8 cellular contexts compared by ENCODE assay signal in genomic region chr9:112097712-112098688, GRCh38.
DNase-seq lines count a peak whose midpoint lies in the region; ATAC-seq and TF ChIP-seq lines count a peak whose summit lies in the region.

No MANE protein-coding gene starts in this region.

- peak; percentile 80 for DNase-seq in Ammon's horn (ENCODE audit: low spot score)
- peak; percentile 58 for DNase-seq in NCI-H1694 (lab: John Stamatoyannopoulos, UW)
- DNase-seq in T-helper 22 cell (ENCODE audit: low read depth) = peak; percentile 19
- DNase-seq in astrocyte of the cerebellum (ENCODE audit: low read depth) = peak; percentile 67
- DNase-seq in hypothalamus (lab: John Stamatoyannopoulos, UW) = peak in 28 of 51 donors; percentile 1 to 61 (median 22)
- peak; percentile 79 for DNase-seq in spleen

- peaks cover 0 to 21% (median 0%) of the 10 kb centered on the region in 6 donors for H3K36me3 ChIP-seq in spleen

- in situ Hi-C loops in astrocyte of the cerebellum (cut with HindIII; ENCODE audit: low sequenced_read_pairs) = loop anchor here (5.0 to 10.0 kb wide), 2 partner anchors 234 to 617 kb away; partner anchors contain the start of genes INIP and PTBP3

- WGBS in spleen, 5 donors = 68 to 77% (median 74%) methylated on average over 15 of the region's 15 CpGs

- H3K9me3 ChIP-seq in spleen = no peaks in the 10 kb centered on the region

- peak; percentile 85 for TF ChIP-seq CTCF in astrocyte of the cerebellum (IDR thresholded peaks at IDR 0.05; ENCODE audit: low read depth, low read length, missing control alignments)
- TF ChIP-seq CTCF in spleen (IDR thresholded peaks at IDR 0.05 in 8 of 11, conservative IDR thresholded peaks at IDR 0.05 in 3 of 11) = peak; percentile 56 to 93 (median 85)

- intact Hi-C loops in spleen (cut with DNase I; ENCODE audit: low total_unique reads) = no loop called here

- ATAC-seq in GM21717 (IDR thresholded peaks at IDR 0.05; ENCODE audit: unreplicated experiment) (peak; percentile 53), GM19023 (IDR thresholded peaks at IDR 0.05; ENCODE audit: unreplicated experiment) (no peak)

- no peak overlapping the region for H3K27ac ChIP-seq in spleen

- H3K4me1 ChIP-seq in spleen = peaks cover 0 to 47% (median 8%) of the 10 kb centered on the region in 6 donors

- H3K4me3 ChIP-seq in astrocyte of the cerebellum (ENCODE audit: low read depth, low read length) = no peak overlapping the region
- H3K4me3 ChIP-seq in spleen = no peak overlapping the region

- H3K27me3 ChIP-seq in spleen (replicated peaks in 1 of 7) = no peaks in the 10 kb centered on the region

- no peak for TF ChIP-seq POLR2A in spleen (IDR thresholded peaks at IDR 0.05)

Comparison
In these comparisons a context has a peak if more than half of its experiments do, and no peak if none do; other contexts are left out.
1. DNase-seq: peak in every context shown above with its lines; median percentile 80 in Ammon's horn; 79 in spleen; 67 in astrocyte of the cerebellum; 58 in NCI-H1694; 22 in hypothalamus; 19 in T-helper 22 cell.